ENCODE assay signal across 14 cellular contexts in the genomic region with DNA sequence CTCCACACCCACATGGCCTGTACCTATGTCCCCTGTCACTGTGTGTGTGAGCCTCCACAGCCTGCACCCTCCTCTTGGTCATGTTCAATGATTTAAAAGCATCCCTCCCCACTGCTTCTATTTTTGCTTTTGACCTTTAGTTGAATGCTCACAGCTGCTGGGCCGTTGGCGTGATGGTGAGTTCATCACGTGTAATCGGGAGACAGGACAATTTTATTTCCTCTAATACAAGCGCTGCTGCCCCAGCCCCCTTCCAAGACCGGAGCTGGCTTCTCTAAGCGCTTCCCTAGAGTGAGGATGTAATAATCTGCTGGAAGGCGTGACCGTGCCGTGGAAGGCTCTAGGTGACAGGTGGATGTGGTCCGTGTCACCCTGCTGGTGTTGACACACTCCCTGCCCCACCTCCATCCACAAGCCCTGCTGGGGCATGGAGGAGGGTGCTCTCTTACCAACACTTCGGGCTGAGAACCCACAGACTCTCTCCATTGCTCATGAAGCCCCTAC. TPM values are rescaled to one million over a fixed set of nuclear protein-coding genes. Genes with fewer than 3 reads are reported as not detected.
A peak's percentile ranks its signal among the peaks of the same experiment; 100 is the strongest.
DNase-seq lines count a peak whose midpoint lies in the region; ATAC-seq and TF ChIP-seq lines count a peak whose summit lies in the region.
"Had no signal": no experiment of that assay in that cellular context is flagged by ENCODE, and none has a peak within 500 bp of the region (broad histone marks: within the 10 kb centered on the region; RNA-seq: fewer than 3 reads in every experiment).

No MANE protein-coding gene starts in this region.

- H3K9me2 ChIP-seq in hepatocyte (replicated peaks; ENCODE audit: insufficient read depth) = no peaks in the 10 kb centered on the region

- H4K20me1 ChIP-seq in hepatocyte (ENCODE audit: insufficient read depth, poor library complexity, severe bottlenecking) = peaks cover 18% of the 10 kb centered on the region

- peaks cover 45% of the 10 kb centered on the region for H3K36me3 Mint-ChIP-seq in Caco-2 (ENCODE audit: insufficient read depth, unreplicated experiment)
- H3K36me3 Mint-ChIP-seq in brain = no peaks in the 10 kb centered on the region
- H3K36me3 Mint-ChIP-seq in activated T-cell treated with anti-CD3 and anti-CD28 coated beads, Interleukin-2, amount 50 U/mL, for 72 hours (ENCODE audit: insufficient read depth in 2 of 2) = no peaks in the 10 kb centered on the region
- H3K36me3 Mint-ChIP-seq: immature natural killer cell, WTC11 had no signal

- no peaks in the 10 kb centered on the region for H3K27me3 Mint-ChIP-seq in Caco-2 (ENCODE audit: insufficient read depth, unreplicated experiment)
- no peaks in the 10 kb centered on the region for H3K27me3 Mint-ChIP-seq in brain
- H3K27me3 Mint-ChIP-seq in activated T-cell treated with anti-CD3 and anti-CD28 coated beads, Interleukin-2, amount 50 U/mL, for 72 hours (ENCODE audit: low read depth) = no peaks in the 10 kb centered on the region

- no peak overlapping the region for H3K4me3 ChIP-seq in Caco-2 (ENCODE audit: low read depth, low read length)
- H3K4me3 ChIP-seq in hepatocyte = no peak overlapping the region
- H3K4me3 ChIP-seq in psoas muscle = peak overlapping the region; percentile 25
- H3K4me3 ChIP-seq: thoracic aorta had no signal

- H3K4me3 Mint-ChIP-seq in Caco-2 (ENCODE audit: unreplicated experiment) (peak overlapping the region; percentile 78), brain (no peak overlapping the region)
- no peak overlapping the region for H3K4me3 Mint-ChIP-seq in activated T-cell treated with anti-CD3 and anti-CD28 coated beads, Interleukin-2, amount 50 U/mL, for 72 hours
- H3K4me3 Mint-ChIP-seq: immature natural killer cell, WTC11 had no signal

- WGBS in hepatocyte (ENCODE audit: low lambda C conversion rate, missing lambda C conversion rate) = 67% methylated on average over 12 of the region's 12 CpGs
- 25 to 30% (median 26%) methylated on average over 12 of the region's 12 CpGs for WGBS in psoas muscle, 3 donors

- H3K9me3 Mint-ChIP-seq in Caco-2 (ENCODE audit: unreplicated experiment) (no peaks in the 10 kb centered on the region), brain (no peaks in the 10 kb centered on the region)
- H3K9me3 Mint-ChIP-seq in activated T-cell treated with anti-CD3 and anti-CD28 coated beads, Interleukin-2, amount 50 U/mL, for 72 hours = no peaks in the 10 kb centered on the region
- H3K9me3 Mint-ChIP-seq: immature natural killer cell, WTC11 had no signal

- TF ChIP-seq POLR2A in erythroblast (IDR thresholded peaks at IDR 0.05; ENCODE audit: low read length) = no peak

- CTCF ChIA-PET in Caco-2 (lab: Charles Lee) = no interaction called here

- H3K36me3 ChIP-seq in Caco-2 (ENCODE audit: control insufficient read depth, insufficient read depth, low read length) (no peaks in the 10 kb centered on the region; the same call in 1 of the 2 replicates), hepatocyte (replicated peaks; ENCODE audit: insufficient read depth, low read depth) (no peaks in the 10 kb centered on the region), psoas muscle (ENCODE audit: insufficient read depth in 1 of 2, low read depth in 1 of 2) (no peaks in the 10 kb centered on the region)
- H3K36me3 ChIP-seq: thoracic aorta had no signal

- peaks cover 67% of the 10 kb centered on the region for H3K4me1 ChIP-seq in Caco-2
- peaks cover 65% of the 10 kb centered on the region for H3K4me1 ChIP-seq in hepatocyte (ENCODE audit: insufficient read depth)
- peaks cover 56% of the 10 kb centered on the region for H3K4me1 ChIP-seq in psoas muscle

- no peak for DNase-seq in Caco-2
- DNase-seq in hepatocyte (ENCODE audit: low spot score) = no peak
- no peak for DNase-seq in psoas muscle
- DNase-seq in NCI-H2227 treated with DMSO at 0.1 percent for 48 hours (lab: John Stamatoyannopoulos, UW) = no peak
- DNase-seq in activated T-cell treated with anti-CD3 and anti-CD28 coated beads, Interleukin-2, amount 50 U/mL, for 72 hours = no peak
- DNase-seq in erythroblast (lab: John Stamatoyannopoulos, UW) = no peak
- DNase-seq: aorta, immature natural killer cell, NCI-H345, posterior cingulate gyrus had no signal

- H3K27me3 ChIP-seq in Caco-2 (replicated peaks; ENCODE audit: control insufficient read depth, insufficient read depth, low read length) = no peaks in the 10 kb centered on the region
- no peaks in the 10 kb centered on the region for H3K27me3 ChIP-seq in hepatocyte
- peaks cover 0 to 2% (median 0%) of the 10 kb centered on the region in 3 donors for H3K27me3 ChIP-seq in psoas muscle (ENCODE audit: insufficient read depth in 3 of 3, low read length in 2 of 3)

- H3K27ac ChIP-seq in hepatocyte = peak overlapping the region; percentile 93
- H3K27ac ChIP-seq in psoas muscle = peak overlapping the region; percentile 65
- H3K27ac ChIP-seq: thoracic aorta had no signal

- intact Hi-C loops in Caco-2 (cut with micrococcal nuclease; ENCODE audit: unreplicated experiment) (loop anchor here (1.0 to 5.0 kb wide), 3 partner anchors 41 to 55 kb away; no protein-coding TSS in a partner anchor), psoas muscle (cut with DNase I) (no loop called here)

- BruUV-seq in Caco-2 (replicated peaks; lab: Mats Ljungman, UMichigan) = no TSS peak

- H3K4me2 ChIP-seq in hepatocyte = peak overlapping the region; percentile 65

- H3K9me3 ChIP-seq in Caco-2 (no peaks in the 10 kb centered on the region), hepatocyte (ENCODE audit: low read depth) (no peaks in the 10 kb centered on the region), psoas muscle (no peaks in the 10 kb centered on the region)
- H3K9me3 ChIP-seq: thoracic aorta had no signal

- POLR2A ChIA-PET in Caco-2 (lab: Charles Lee) = no interaction called here

- no peak overlapping the region for H2AFZ ChIP-seq in hepatocyte

- TF ChIP-seq CTCF in Caco-2 (IDR thresholded peaks at IDR 0.05; ENCODE audit: insufficient read depth in 1 of 2, low read depth in 1 of 2, low read length in 1 of 2, severe bottlenecking in 1 of 2, unreplicated experiment in 1 of 2) (no peak), brain (conservative IDR thresholded peaks at IDR 0.05) (no peak), hepatocyte (IDR thresholded peaks at IDR 0.05; ENCODE audit: poor library complexity) (no peak), psoas muscle (IDR thresholded peaks at IDR 0.05) (no peak)

- H3K4me1 Mint-ChIP-seq in Caco-2 (ENCODE audit: low read depth, unreplicated experiment) (peaks cover 58% of the 10 kb centered on the region), brain (peaks cover 85% of the 10 kb centered on the region)
- H3K4me1 Mint-ChIP-seq in activated T-cell treated with anti-CD3 and anti-CD28 coated beads, Interleukin-2, amount 50 U/mL, for 72 hours (ENCODE audit: low read depth) = peaks cover 11% of the 10 kb centered on the region
- H3K4me1 Mint-ChIP-seq: immature natural killer cell had no signal

- H3K79me2 ChIP-seq in hepatocyte = peaks cover 86% of the 10 kb centered on the region

- H3K27ac Mint-ChIP-seq in Caco-2 (ENCODE audit: unreplicated experiment) (peak overlapping the region; percentile 90), brain (peak overlapping the region in 4 of 5 experiments; percentile 44 to 87 (median 72))
- no peak overlapping the region for H3K27ac Mint-ChIP-seq in activated T-cell treated with anti-CD3 and anti-CD28 coated beads, Interleukin-2, amount 50 U/mL, for 72 hours
- H3K27ac Mint-ChIP-seq: immature natural killer cell, WTC11 had no signal

- ATAC-seq in psoas muscle = peak; percentile 45 to 82 (median 71)
- no peak for ATAC-seq in activated T-cell treated with anti-CD3 and anti-CD28 coated beads, Interleukin-2, amount 50 U/mL, for 72 hours (replicated peaks in 1 of 2)
- no peak for ATAC-seq in GM19328 (IDR thresholded peaks at IDR 0.05; ENCODE audit: unreplicated experiment)
- ATAC-seq: WTC11 had no signal

RNA-seq across cellular contexts. Expression of gene CCDC85C, which starts 25.4 kb away (rescaled TPM):
- total RNA-seq in Caco-2 (2022) (69.1 and 76.2 TPM in 2 replicates), hepatocyte (32.8 and 37.8 TPM in 2 replicates), psoas muscle (10 to 100 TPM in 2 of 4 donors, 1 to 10 TPM in 2; 5.8 to 21.0 (median 9.9) TPM)
- polyA plus RNA-seq in brain (ENCODE audit: insufficient read depth, low read depth, low replicate concordance) (41.4 TPM), hepatocyte (33.8 and 47.2 TPM in 2 replicates), psoas muscle (10 to 100 TPM in 1 of 3 donors, 1 to 10 TPM in 2; 1.8 to 10.8 (median 4.4) TPM)
- total RNA-seq in activated T-cell treated with anti-CD3 and anti-CD28 coated beads, Interleukin-2, amount 50 U/mL, for 72 hours = 10 to 100 TPM; 10.1 to 11.3 TPM

Comparison
In these comparisons a context has a peak if more than half of its experiments do, and no peak if none do; other contexts are left out.
1. ATAC-seq: peak in psoas muscle (4 of 4); none in activated T-cell treated with anti-CD3 and anti-CD28 coated beads, Interleukin-2, amount 50 U/mL, for 72 hours (0 of 2) and GM19328 (single experiment).